ENCODE assay signal across 22 cellular contexts in genomic region chr10:131749767-131750142, GRCh38.
"Had no signal": no experiment of that assay in that cellular context is flagged by ENCODE, and none has a peak within 500 bp of the region (broad histone marks: within the 10 kb centered on the region; RNA-seq: fewer than 3 reads in every experiment).

No MANE protein-coding gene starts in this region.

- H3K9me3 ChIP-seq: gastrocnemius medialis, heart left ventricle, left lung, psoas muscle, right lobe of liver, testis, upper lobe of left lung had no signal

- H3K4me1 Mint-ChIP-seq: activated naive CD4-positive, alpha-beta T cell treated with anti-CD3 and anti-CD28 coated beads, Interleukin-2, amount 50 U/mL, for 24 hours had no signal

- H3K4me1 ChIP-seq: gastrocnemius medialis, heart left ventricle, left lung, psoas muscle, right lobe of liver, testis, upper lobe of left lung had no signal

- H3K36me3 ChIP-seq: gastrocnemius medialis, heart left ventricle, left lung, right lobe of liver, upper lobe of left lung had no signal

- H3K27ac ChIP-seq: gastrocnemius medialis, heart left ventricle, left lung, psoas muscle, right lobe of liver, testis, upper lobe of left lung, VCaP had no signal

- DNase-seq: activated CD4-positive, alpha-beta T cell treated with anti-CD3 and anti-CD28 coated beads for 1 hour; activated CD8-positive, alpha-beta memory T cell treated with anti-CD3 and anti-CD28 coated beads for 24 hours; activated CD8-positive, alpha-beta memory T cell treated with anti-CD3 and anti-CD28 coated beads, Interleukin-2, amount 50 U/mL, for 48 hours; activated gamma-delta T cell; activated T-cell treated with anti-CD3 and anti-CD28 coated beads, Interleukin-2, amount 50 U/mL, for 48 hours; effector CD4-positive, alpha-beta T cell; gastrocnemius medialis; heart left ventricle; left lung; mammary epithelial cell; nephron progenitor cell; stimulated activated CD4-positive, alpha-beta T cell treated with anti-CD3 and anti-CD28 coated beads, Interleukin-4, amount 100 ng/mL, for 1 hour; T-helper 1 cell; T-helper 9 cell; testis; upper lobe of left lung had no signal

- H3K4me2 ChIP-seq: smooth muscle cell had no signal

- H3K9me3 Mint-ChIP-seq: activated naive CD4-positive, alpha-beta T cell treated with anti-CD3 and anti-CD28 coated beads, Interleukin-2, amount 50 U/mL, for 24 hours; nephron progenitor cell had no signal

- H3K4me3 ChIP-seq: gastrocnemius medialis, heart left ventricle, left lung, psoas muscle, right lobe of liver, smooth muscle cell, testis, upper lobe of left lung had no signal

- H3K27ac Mint-ChIP-seq: activated naive CD4-positive, alpha-beta T cell treated with anti-CD3 and anti-CD28 coated beads, Interleukin-2, amount 50 U/mL, for 24 hours had no signal

- H3K36me3 Mint-ChIP-seq: activated naive CD4-positive, alpha-beta T cell treated with anti-CD3 and anti-CD28 coated beads, Interleukin-2, amount 50 U/mL, for 24 hours had no signal

- ATAC-seq: esophagus mucosa, gastrocnemius medialis, heart left ventricle, left lung, psoas muscle had no signal

- H3K27me3 ChIP-seq: gastrocnemius medialis, right lobe of liver, testis, upper lobe of left lung had no signal

- H3K4me3 Mint-ChIP-seq: activated naive CD4-positive, alpha-beta T cell treated with anti-CD3 and anti-CD28 coated beads, Interleukin-2, amount 50 U/mL, for 24 hours had no signal
